Comparison of ENCODE assay signal across 8 cellular contexts in the genomic region with DNA sequence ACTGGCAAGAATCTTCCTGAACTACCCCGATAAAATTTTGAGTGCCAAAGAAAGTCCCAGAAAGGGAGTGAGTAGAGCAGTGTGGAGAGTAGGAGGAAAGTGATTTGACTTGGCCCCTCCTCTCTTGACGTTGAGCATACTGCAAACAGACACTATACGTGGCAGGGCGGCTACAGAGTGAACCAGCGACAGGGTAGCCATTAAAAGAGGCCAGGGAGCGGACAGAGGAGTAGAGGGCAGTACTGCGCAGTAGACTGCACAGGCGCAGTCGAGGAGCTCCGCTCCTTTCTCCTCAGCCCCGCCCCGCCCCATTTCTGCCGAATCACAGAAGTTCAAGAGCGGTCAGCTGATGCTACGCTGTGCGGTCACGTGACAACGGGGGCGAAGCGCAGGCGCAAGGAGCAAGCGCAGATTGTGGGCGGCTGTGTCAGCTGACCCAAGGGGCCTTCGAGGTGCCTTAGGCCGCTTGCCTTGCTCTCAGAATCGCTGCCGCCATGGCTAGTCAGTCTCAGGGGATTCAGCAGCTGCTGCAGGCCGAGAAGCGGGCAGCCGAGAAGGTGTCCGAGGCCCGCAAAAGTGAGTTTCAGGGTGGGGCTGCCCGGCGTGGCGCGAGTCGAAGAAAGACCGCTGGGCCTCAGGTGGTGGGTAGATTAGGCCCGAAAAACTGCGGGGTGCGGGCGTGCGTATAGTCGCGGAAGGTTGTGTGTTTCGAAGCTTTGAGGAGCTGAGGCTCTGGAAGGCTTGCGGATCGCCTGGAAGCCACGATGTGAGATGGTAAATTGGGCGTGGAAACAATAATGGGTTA. TPM values are rescaled to one million over a fixed set of nuclear protein-coding genes. Genes with fewer than 3 reads are reported as not detected.
DNase-seq lines count a peak whose midpoint lies in the region; ATAC-seq and TF ChIP-seq lines count a peak whose summit lies in the region.

A gene with protein sequence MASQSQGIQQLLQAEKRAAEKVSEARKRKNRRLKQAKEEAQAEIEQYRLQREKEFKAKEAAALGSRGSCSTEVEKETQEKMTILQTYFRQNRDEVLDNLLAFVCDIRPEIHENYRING (plus strand): TSS at position 425 of the 805 bp plus-strand sequence. CDS start 70 bp downstream, at position 495.

- DNase-seq in BJ (ENCODE audit: low read depth) (peak; percentile 97), GM19240 (ENCODE audit: insufficient read length, low spot score) (peak; percentile 90), NCI-H526 (lab: John Stamatoyannopoulos, UW) (peak; percentile 94 to 98), coronary artery (ENCODE audit: low spot score) (peak; percentile 99)
- peak; percentile 100 for DNase-seq in activated CD4-positive, alpha-beta T cell treated with anti-CD3 and anti-CD28 coated beads for 48 hours
- peak; percentile 98 for DNase-seq in stimulated activated CD4-positive, alpha-beta T cell treated with anti-CD3 and anti-CD28 coated beads, Interleukin-1b, Interleukin-23, amount 100 ng/mL, for 4 hours (ENCODE audit: low read depth in 2 of 2)

- CTCF ChIA-PET in BJ (lab: Yijun Ruan, JAX) = interaction anchor here (0.7 to 1.3 kb wide), 3 partner anchors 9 to 181 kb away, joined by 4 to 8 read pairs (median 6); no protein-coding TSS in a partner anchor

- TF ChIP-seq CTCF in BJ (IDR thresholded peaks at IDR 0.05; ENCODE audit: insufficient read depth, low read depth, low read length) (peak; percentile 26; the same call in 1 of the 2 replicates), coronary artery (IDR thresholded peaks at IDR 0.05) (no peak)

- POLR2A ChIA-PET in BJ (lab: Charles Lee) = interaction anchor here (0.6 to 0.7 kb wide), 3 partner anchors 106 to 264 kb away, joined by 3 to 9 read pairs (median 3); no protein-coding TSS in a partner anchor

- ATAC-seq in HG03460 (IDR thresholded peaks at IDR 0.05; ENCODE audit: unreplicated experiment) = peak; percentile 94

- H3K27me3 ChIP-seq in BJ (ENCODE audit: control insufficient read depth, insufficient read depth, low read length) = no peaks in the 10 kb centered on the region
- no peaks in the 10 kb centered on the region for H3K27me3 ChIP-seq in layer of hippocampus (ENCODE audit: control insufficient read depth, insufficient read depth, low read length)

- H3K4me3 ChIP-seq in BJ (ENCODE audit: low read depth, low read length) (peak within 1 kb of the TSS; percentile 81), coronary artery (peak within 1 kb of the TSS; percentile 94)

- H3K27ac ChIP-seq in coronary artery (peak within 1 kb of the TSS; percentile 77 to 88), layer of hippocampus (ENCODE audit: low read depth, low read length) (peak within 1 kb of the TSS; percentile 82)

- H3K36me3 ChIP-seq in BJ (ENCODE audit: control insufficient read depth, insufficient read depth, low read length) = no peaks in the 10 kb centered on the region

RNA-seq across cellular contexts. Expression of the gene that starts here (rescaled TPM):
- polyA plus RNA-seq in BJ (2011; rRNA removed) = 89.2 and 134 TPM in 2 replicates
- 15.8 and 24.7 TPM in 2 replicates for polyA minus RNA-seq in BJ (2011; rRNA and poly(A)+ RNA removed)

Comparison
In these comparisons a context has a peak if more than half of its experiments do, and no peak if none do; other contexts are left out.
1. Peak in every context shown above with its lines: DNase-seq, ATAC-seq, H3K4me3 ChIP-seq and H3K27ac ChIP-seq.